Comparison of ENCODE assay signal across 9 cellular contexts in genomic region chr20:47359533-47360206, GRCh38. TPM values are rescaled to one million over a fixed set of nuclear protein-coding genes. Genes with fewer than 3 reads are reported as not detected.
DNase-seq lines count a peak whose midpoint lies in the region; ATAC-seq and TF ChIP-seq lines count a peak whose summit lies in the region.
"Had no signal": no experiment of that assay in that cellular context is flagged by ENCODE, and none has a peak within 500 bp of the region (broad histone marks: within the 10 kb centered on the region; RNA-seq: fewer than 3 reads in every experiment).

No MANE protein-coding gene starts in this region.

- TF ChIP-seq CTCF in brain microvascular endothelial cell (IDR thresholded peaks at IDR 0.05; ENCODE audit: low read depth, low read length, missing control alignments): no peak
- TF ChIP-seq CTCF in upper lobe of left lung (IDR thresholded peaks at IDR 0.05): no peak

- H2BK5ac ChIP-seq in mesenchymal stem cell (ENCODE audit: low read depth, low read length, poor library complexity, severe bottlenecking): peak overlapping the region; percentile 100

- peak overlapping the region; percentile 55 for H4K8ac ChIP-seq in mesenchymal stem cell (ENCODE audit: low read length)

- no peak overlapping the region for H2AFZ ChIP-seq in mesenchymal stem cell (ENCODE audit: low read depth, low read length)

- peak overlapping the region; percentile 92 for H3K27ac ChIP-seq in brain microvascular endothelial cell
- H3K27ac ChIP-seq in mesenchymal stem cell (ENCODE audit: low read length, poor library complexity, severe bottlenecking): peak overlapping the region; percentile 100
- peak overlapping the region; percentile 97 to 100 (median 98) for H3K27ac ChIP-seq in upper lobe of left lung

- no peak overlapping the region for H3K23ac ChIP-seq in mesenchymal stem cell (ENCODE audit: low read length in 2 of 2)

- H3K79me1 ChIP-seq in mesenchymal stem cell (replicated peaks; ENCODE audit: low read length, poor library complexity, severe bottlenecking): no peaks in the 10 kb centered on the region

- peak overlapping the region; percentile 30 for H2BK15ac ChIP-seq in mesenchymal stem cell (ENCODE audit: low read depth, poor library complexity, severe bottlenecking)

- no peaks in the 10 kb centered on the region for H3K27me3 Mint-ChIP-seq in activated naive CD4-positive, alpha-beta T cell treated with anti-CD3 and anti-CD28 coated beads, Interleukin-2, amount 50 U/mL, for 24 hours

- H3K4me2 ChIP-seq in mesenchymal stem cell (ENCODE audit: low read length, poor library complexity, severe bottlenecking): no peak overlapping the region

- no peak for TF ChIP-seq EP300 in upper lobe of left lung (IDR thresholded peaks at IDR 0.05)

- H3K9me3 ChIP-seq in mesenchymal stem cell (ENCODE audit: control insufficient read depth, low read length) (no peaks in the 10 kb centered on the region), upper lobe of left lung (no peaks in the 10 kb centered on the region)

- H3K4me3 Mint-ChIP-seq in activated naive CD4-positive, alpha-beta T cell treated with anti-CD3 and anti-CD28 coated beads, Interleukin-2, amount 50 U/mL, for 24 hours: no peak overlapping the region

- H3K4me3 ChIP-seq in brain microvascular endothelial cell (ENCODE audit: low read depth, low read length) (no peak overlapping the region), mesenchymal stem cell (ENCODE audit: insufficient read depth in 1 of 2, low read depth in 1 of 2, low read length in 2 of 2) (peak overlapping the region in 1 of 2 experiments; percentile 7), upper lobe of left lung (no peak overlapping the region)

- no peak for TF ChIP-seq POLR2A in upper lobe of left lung (IDR thresholded peaks at IDR 0.05)

- no peak for ATAC-seq in upper lobe of left lung (ENCODE audit: low FRiP score in 2 of 2)

- peak overlapping the region; percentile 88 for H3K9ac ChIP-seq in mesenchymal stem cell (ENCODE audit: low read length)

- H3K18ac ChIP-seq in mesenchymal stem cell (ENCODE audit: low read depth in 1 of 2, low read length in 2 of 2): peak overlapping the region; percentile 44 to 100

- in situ Hi-C loops in brain microvascular endothelial cell (cut with HindIII; ENCODE audit: low pct_ligation_motif_present, low sequenced_read_pairs): no loop called here

- H3K36me3 ChIP-seq in brain microvascular endothelial cell (replicated peaks): no peaks in the 10 kb centered on the region
- H3K36me3 ChIP-seq in mesenchymal stem cell (ENCODE audit: control insufficient read depth in 1 of 2, insufficient read depth in 2 of 2, low read depth in 1 of 2, low read length in 2 of 2): no peaks in the 10 kb centered on the region
- no peaks in the 10 kb centered on the region for H3K36me3 ChIP-seq in upper lobe of left lung

- no peaks in the 10 kb centered on the region for H3K27me3 ChIP-seq in brain microvascular endothelial cell (replicated peaks)
- H3K27me3 ChIP-seq in mesenchymal stem cell (ENCODE audit: control insufficient read depth in 1 of 2, insufficient read depth in 1 of 2, low read length in 2 of 2): no peaks in the 10 kb centered on the region
- H3K27me3 ChIP-seq in upper lobe of left lung: no peaks in the 10 kb centered on the region

- no peaks in the 10 kb centered on the region for H3K9me3 Mint-ChIP-seq in activated naive CD4-positive, alpha-beta T cell treated with anti-CD3 and anti-CD28 coated beads, Interleukin-2, amount 50 U/mL, for 24 hours

- H3K4ac ChIP-seq in mesenchymal stem cell (ENCODE audit: low read depth in 1 of 2, low read length in 2 of 2): peak overlapping the region; percentile 68 to 96

- no peaks in the 10 kb centered on the region for H3K36me3 Mint-ChIP-seq in activated naive CD4-positive, alpha-beta T cell treated with anti-CD3 and anti-CD28 coated beads, Interleukin-2, amount 50 U/mL, for 24 hours

- H3K4me1 ChIP-seq in mesenchymal stem cell (ENCODE audit: control insufficient read depth, insufficient read depth, low read depth, low read length) (peaks cover 41% of the 10 kb centered on the region), upper lobe of left lung (peaks cover 74 to 85% (median 81%) of the 10 kb centered on the region in 4 donors)

- H3K4me1 Mint-ChIP-seq in activated naive CD4-positive, alpha-beta T cell treated with anti-CD3 and anti-CD28 coated beads, Interleukin-2, amount 50 U/mL, for 24 hours: peaks cover 53% of the 10 kb centered on the region

- WGBS in mesenchymal stem cell: 85% methylated on average over 6 of the region's 7 CpGs
- 67 to 74% methylated on average over 7 of the region's 7 CpGs for WGBS in upper lobe of left lung, 2 donors

- peak overlapping the region; percentile 95 for H2AK5ac ChIP-seq in mesenchymal stem cell (ENCODE audit: low read length, severe bottlenecking)

- peak overlapping the region in 1 of 2 experiments; percentile 61 for H3K14ac ChIP-seq in mesenchymal stem cell (ENCODE audit: low read length in 2 of 2)

- peak overlapping the region; percentile 91 for H4K91ac ChIP-seq in mesenchymal stem cell (ENCODE audit: low read length)

- DNase-seq in activated naive CD4-positive, alpha-beta T cell (lab: John Stamatoyannopoulos, UW): no peak
- DNase-seq in brain microvascular endothelial cell (no peak), mesenchymal stem cell (no peak), upper lobe of left lung (no peak), DMS 273 (lab: John Stamatoyannopoulos, UW; ENCODE audit: unreplicated experiment) (no peak), NCI-H748 treated with DMSO at 0.1 percent for 48 hours (lab: John Stamatoyannopoulos, UW) (no peak)
- DNase-seq in effector CD8-positive, alpha-beta T cell (lab: John Stamatoyannopoulos, UW): no peak
- DNase-seq: cortex of kidney had no signal

- H2BK120ac ChIP-seq in mesenchymal stem cell (ENCODE audit: low read depth, low read length): peak overlapping the region; percentile 93

- peak overlapping the region; percentile 86 to 99 for H2BK12ac ChIP-seq in mesenchymal stem cell (ENCODE audit: low read length in 2 of 2)

- H3K27ac Mint-ChIP-seq in activated naive CD4-positive, alpha-beta T cell treated with anti-CD3 and anti-CD28 coated beads, Interleukin-2, amount 50 U/mL, for 24 hours: peak overlapping the region; percentile 98

RNA-seq across cellular contexts. Expression of gene ZMYND8, which starts 3.2 kb away (rescaled TPM):
- polyA plus RNA-seq in mesenchymal stem cell (2013, experiment 1 of 2): 21.6 TPM
- 24.4 TPM for polyA plus RNA-seq in mesenchymal stem cell (2013, experiment 2 of 2)
- 100 to 1,000 TPM in 1 of 6 donors, 10 to 100 TPM in 5; 24.6 to 120 (median 51.8) TPM for total RNA-seq in upper lobe of left lung
